1 cellular context compared by ENCODE assay signal in the genomic region with DNA sequence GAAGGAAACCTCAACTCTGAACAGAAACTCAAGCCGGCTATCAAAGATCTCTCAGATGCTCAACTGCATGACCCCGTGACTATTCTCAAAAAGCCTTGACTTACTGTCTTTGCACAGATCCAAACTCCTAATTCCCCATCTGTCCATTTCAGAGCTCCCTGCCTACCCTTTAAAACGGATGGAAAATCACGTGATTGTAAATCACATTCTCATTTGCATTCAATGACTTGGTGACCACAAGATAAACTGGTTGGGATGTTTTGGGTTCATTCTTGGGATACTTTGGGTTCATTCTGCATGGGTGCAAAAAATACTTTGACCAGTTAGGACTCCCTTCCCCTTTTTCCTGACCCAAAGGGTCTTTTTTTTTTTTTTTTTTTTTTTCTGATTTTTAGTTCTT.
TF ChIP-seq lines count a peak whose summit lies in the region.

No MANE protein-coding gene starts in this region.

TF ChIP-seq in IMR-90, 13 proteins besides CTCF, POLR2A, EP300 and RAD21:
- TF ChIP-seq, protein P1, sequence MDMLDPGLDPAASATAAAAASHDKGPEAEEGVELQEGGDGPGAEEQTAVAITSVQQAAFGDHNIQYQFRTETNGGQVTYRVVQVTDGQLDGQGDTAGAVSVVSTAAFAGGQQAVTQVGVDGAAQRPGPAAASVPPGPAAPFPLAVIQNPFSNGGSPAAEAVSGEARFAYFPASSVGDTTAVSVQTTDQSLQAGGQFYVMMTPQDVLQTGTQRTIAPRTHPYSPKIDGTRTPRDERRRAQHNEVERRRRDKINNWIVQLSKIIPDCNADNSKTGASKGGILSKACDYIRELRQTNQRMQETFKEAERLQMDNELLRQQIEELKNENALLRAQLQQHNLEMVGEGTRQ (IDR thresholded peaks at IDR 0.05; ENCODE audit: low read depth, low read length): no peak
- TF ChIP-seq FOS (IDR thresholded peaks at IDR 0.05; ENCODE audit: low read depth, low read length) (no peak), CHD1 (IDR thresholded peaks at IDR 0.05; ENCODE audit: low read depth, low read length) (no peak), NFE2L2 (IDR thresholded peaks at IDR 0.05; ENCODE audit: low read depth, low read length) (no peak), CEBPB (IDR thresholded peaks at IDR 0.05; ENCODE audit: low read depth, low read length) (no peak), SMC3 (IDR thresholded peaks at IDR 0.05; ENCODE audit: low read depth, low read length) (no peak), RCOR1 (IDR thresholded peaks at IDR 0.05; ENCODE audit: insufficient replicate concordance, low read length) (no peak)
